ENCODE assay signal across 10 cellular contexts in genomic region chr13:91017669-91018053, GRCh38.
DNase-seq lines count a peak whose midpoint lies in the region; ATAC-seq, FAIRE-seq and TF ChIP-seq lines count a peak whose summit lies in the region.
"Had no signal": no experiment of that assay in that cellular context is flagged by ENCODE, and none has a peak within 500 bp of the region (broad histone marks: within the 10 kb centered on the region; RNA-seq: fewer than 3 reads in every experiment).

No MANE protein-coding gene starts in this region.

- no peaks in the 10 kb centered on the region for H3K79me2 ChIP-seq in astrocyte (ENCODE audit: insufficient read depth, low read length)

- no peak for FAIRE-seq in astrocyte (lab: Jason Lieb, UNC)

- H3K27me3 ChIP-seq in astrocyte (ENCODE audit: insufficient read depth, low read length), result no peaks in the 10 kb centered on the region
- H3K27me3 ChIP-seq in upper lobe of left lung, result no peaks in the 10 kb centered on the region

- no peaks in the 10 kb centered on the region for H3K27me3 Mint-ChIP-seq in astrocyte (ENCODE audit: low read depth, unreplicated experiment)
- H3K27me3 Mint-ChIP-seq: activated naive CD8-positive, alpha-beta T cell treated with anti-CD3 and anti-CD28 coated beads, Interleukin-2, amount 50 U/mL, for 24 hours had no signal

- H3K36me3 ChIP-seq in astrocyte (ENCODE audit: insufficient read depth, low read length), result no peaks in the 10 kb centered on the region
- no peaks in the 10 kb centered on the region for H3K36me3 ChIP-seq in upper lobe of left lung
- H3K36me3 ChIP-seq: thoracic aorta had no signal

- peaks cover 1% of the 10 kb centered on the region for H3K36me3 Mint-ChIP-seq in astrocyte (ENCODE audit: low read depth, unreplicated experiment)

- no peak overlapping the region for H3K9ac ChIP-seq in astrocyte (ENCODE audit: low read length)

- H3K4me1 ChIP-seq in astrocyte (ENCODE audit: insufficient read depth, low read length), result no peaks in the 10 kb centered on the region
- no peaks in the 10 kb centered on the region for H3K4me1 ChIP-seq in upper lobe of left lung

- no peaks in the 10 kb centered on the region for H3K9me3 ChIP-seq in astrocyte (ENCODE audit: insufficient read depth, low read depth, low read length)
- H3K9me3 ChIP-seq in upper lobe of left lung, result no peaks in the 10 kb centered on the region
- H3K9me3 ChIP-seq: thoracic aorta had no signal

- WGBS in upper lobe of left lung, 2 donors, result 65 to 70% methylated on average over 15 of the region's 15 CpGs

- H3K4me3 Mint-ChIP-seq in astrocyte (ENCODE audit: unreplicated experiment), result no peak overlapping the region
- H3K4me3 Mint-ChIP-seq: activated naive CD8-positive, alpha-beta T cell treated with anti-CD3 and anti-CD28 coated beads, Interleukin-2, amount 50 U/mL, for 24 hours had no signal

- no peaks in the 10 kb centered on the region for H4K20me1 ChIP-seq in astrocyte (ENCODE audit: insufficient read depth, low read length)

- TF ChIP-seq EP300 in upper lobe of left lung (IDR thresholded peaks at IDR 0.05), result no peak

- no peak overlapping the region for H3K27ac ChIP-seq in astrocyte (ENCODE audit: low read depth, low read length)
- H3K27ac ChIP-seq in upper lobe of left lung, result no peak overlapping the region
- H3K27ac ChIP-seq: thoracic aorta had no signal

- H3K4me3 ChIP-seq in astrocyte (ENCODE audit: insufficient read depth, low read depth, low read length) (no peak overlapping the region), upper lobe of left lung (no peak overlapping the region)
- H3K4me3 ChIP-seq: thoracic aorta had no signal

- peak; percentile 53 for DNase-seq in ACHN
- peak; percentile 0 for DNase-seq in astrocyte (ENCODE audit: low read depth)
- no peak for DNase-seq in COLO829 (ENCODE audit: low spot score)
- DNase-seq in NCI-H2171 treated with DMSO at 0.1 percent for 48 hours (lab: John Stamatoyannopoulos, UW), result no peak
- DNase-seq in upper lobe of left lung, result no peak

- TF ChIP-seq POLR2A in upper lobe of left lung (IDR thresholded peaks at IDR 0.05), result no peak

- H3K4me2 ChIP-seq in astrocyte (ENCODE audit: low read length), result peak overlapping the region; percentile 53

- peaks cover under 1% of the 10 kb centered on the region for H3K4me1 Mint-ChIP-seq in astrocyte (ENCODE audit: low read depth, unreplicated experiment)
- H3K4me1 Mint-ChIP-seq: activated naive CD8-positive, alpha-beta T cell treated with anti-CD3 and anti-CD28 coated beads, Interleukin-2, amount 50 U/mL, for 24 hours had no signal

- TF ChIP-seq CTCF in astrocyte (IDR thresholded peaks at IDR 0.05; ENCODE audit: insufficient read depth, low read depth, low read length) (no peak), upper lobe of left lung (IDR thresholded peaks at IDR 0.05) (no peak)

- in situ Hi-C loops in ACHN (cut with HindIII; ENCODE audit: low pct_ligation_motif_present, low pct_unique_long_range_greater_than_20kb, low sequenced_read_pairs), result no loop called here

- peak; percentile 29 for ATAC-seq in GM19395 (IDR thresholded peaks at IDR 0.05; ENCODE audit: unreplicated experiment)
- peak; percentile 35 for ATAC-seq in HG03432 (IDR thresholded peaks at IDR 0.05; ENCODE audit: unreplicated experiment)
- no peak for ATAC-seq in upper lobe of left lung (ENCODE audit: low FRiP score in 2 of 2)
- ATAC-seq in GM21515 (IDR thresholded peaks at IDR 0.05; ENCODE audit: unreplicated experiment), result no peak

- H2AFZ ChIP-seq in astrocyte (ENCODE audit: low read depth, low read length), result no peak overlapping the region

- H3K9me3 Mint-ChIP-seq in astrocyte (ENCODE audit: unreplicated experiment), result no peaks in the 10 kb centered on the region
- H3K9me3 Mint-ChIP-seq: activated naive CD8-positive, alpha-beta T cell treated with anti-CD3 and anti-CD28 coated beads, Interleukin-2, amount 50 U/mL, for 24 hours had no signal

- H3K27ac Mint-ChIP-seq in astrocyte (ENCODE audit: unreplicated experiment), result no peak overlapping the region
- H3K27ac Mint-ChIP-seq: activated naive CD8-positive, alpha-beta T cell treated with anti-CD3 and anti-CD28 coated beads, Interleukin-2, amount 50 U/mL, for 24 hours had no signal

Comparison
In these comparisons a context has a peak if more than half of its experiments do, and no peak if none do; other contexts are left out.
1. DNase-seq: peak in ACHN (single experiment) and astrocyte (single experiment); none in COLO829 (single experiment), NCI-H2171 treated with DMSO at 0.1 percent for 48 hours (single experiment) and upper lobe of left lung (0 of 2).
2. ATAC-seq: peak in GM19395 (single experiment) and HG03432 (single experiment); none in upper lobe of left lung (0 of 2) and GM21515 (single experiment).